12 cellular contexts compared by ENCODE assay signal in the genomic region with DNA sequence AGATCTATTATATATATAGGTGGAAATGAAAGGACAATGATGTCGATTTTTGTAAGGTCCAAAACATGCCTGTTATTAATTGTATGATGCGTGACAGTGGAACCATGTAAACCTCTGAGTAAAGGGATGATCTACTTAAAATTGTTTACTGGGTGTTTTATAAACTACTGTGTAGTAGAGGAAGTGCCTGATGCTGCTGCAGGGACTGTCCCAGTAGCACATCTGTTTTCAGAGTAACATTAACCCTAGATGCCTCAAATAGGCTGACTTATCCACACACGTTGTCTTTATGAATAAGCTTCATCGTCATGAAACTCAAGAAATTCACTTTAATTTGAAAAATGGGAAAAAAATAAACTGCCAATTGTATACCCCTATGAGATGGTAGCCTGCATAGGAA. TPM values are rescaled to one million over a fixed set of nuclear protein-coding genes. Genes with fewer than 3 reads are reported as not detected.
DNase-seq lines count a peak whose midpoint lies in the region; ATAC-seq and TF ChIP-seq lines count a peak whose summit lies in the region.
"Had no signal": no experiment of that assay in that cellular context is flagged by ENCODE, and none has a peak within 500 bp of the region (broad histone marks: within the 10 kb centered on the region; RNA-seq: fewer than 3 reads in every experiment).

No MANE protein-coding gene starts in this region.

- H3K4me2 ChIP-seq in GM23338: no peak overlapping the region

- peak in 1 of 3 donors; percentile 65 for DNase-seq in CD4-positive, CD25-positive, alpha-beta regulatory T cell
- DNase-seq in GM23338 (ENCODE audit: low spot score) (no peak), AML-193 (lab: John Stamatoyannopoulos, UW) (no peak), NCI-H187 treated with DMSO at 0.1 percent for 48 hours (lab: John Stamatoyannopoulos, UW) (no peak), NCI-H1105 (lab: John Stamatoyannopoulos, UW) (no peak)
- DNase-seq: erythroblast; NCI-H524 treated with DMSO at 0.1 percent for 48 hours; stimulated activated CD8-positive, alpha-beta memory T cell treated with anti-CD3 and anti-CD28 coated beads, Interleukin-4, amount 100 ng/mL, for 48 hours had no signal

- H4K20me1 ChIP-seq in GM23338 (replicated peaks; ENCODE audit: insufficient read depth): no peaks in the 10 kb centered on the region

- no peaks in the 10 kb centered on the region for H3F3A ChIP-seq in GM23338 (replicated peaks; ENCODE audit: low read depth)

- peak overlapping the region; percentile 91 to 100 (median 96) for H3K27ac Mint-ChIP-seq in CD4-positive, CD25-positive, alpha-beta regulatory T cell
- peak overlapping the region in 1 of 5 experiments; percentile 98 for H3K27ac Mint-ChIP-seq in brain
- no peak overlapping the region for H3K27ac Mint-ChIP-seq in GM23338

- H3K79me2 ChIP-seq in GM23338 (replicated peaks; ENCODE audit: insufficient read depth): no peaks in the 10 kb centered on the region

- ATAC-seq in CD4-positive, CD25-positive, alpha-beta regulatory T cell (ENCODE audit: low read depth in 2 of 2): peak; percentile 17 to 33
- ATAC-seq in GM18502 (IDR thresholded peaks at IDR 0.05; ENCODE audit: poor library complexity, unreplicated experiment) (peak; percentile 13), HG03469 (IDR thresholded peaks at IDR 0.05; ENCODE audit: unreplicated experiment) (peak; percentile 18), GM23338 (no peak)

- H3K27me3 Mint-ChIP-seq in CD4-positive, CD25-positive, alpha-beta regulatory T cell: no peaks in the 10 kb centered on the region
- H3K27me3 Mint-ChIP-seq in brain (peaks cover 3% of the 10 kb centered on the region), GM23338 (ENCODE audit: insufficient read depth, low read depth, poor library complexity) (peaks cover 10% of the 10 kb centered on the region)

- TF ChIP-seq CTCF in brain (conservative IDR thresholded peaks at IDR 0.05) (no peak), GM23338 (conservative IDR thresholded peaks at IDR 0.05; ENCODE audit: low read depth in 2 of 2) (no peak)

- H3K4me1 ChIP-seq in CD4-positive, CD25-positive, alpha-beta regulatory T cell (ENCODE audit: control insufficient read depth, insufficient read depth, low read length, poor library complexity, severe bottlenecking): peaks cover 64% of the 10 kb centered on the region
- peaks cover 14% of the 10 kb centered on the region; the same call in 1 of the 2 replicates for H3K4me1 ChIP-seq in GM23338 (ENCODE audit: insufficient read depth)

- H3K9me3 ChIP-seq in CD4-positive, CD25-positive, alpha-beta regulatory T cell (ENCODE audit: control insufficient read depth in 2 of 2, low read length in 2 of 2): no peaks in the 10 kb centered on the region

- H2AFZ ChIP-seq in GM23338: no peak overlapping the region

- H3K27ac ChIP-seq in CD4-positive, CD25-positive, alpha-beta regulatory T cell (ENCODE audit: insufficient read depth, low read length, poor library complexity, severe bottlenecking): peak overlapping the region; percentile 87
- no peak overlapping the region for H3K27ac ChIP-seq in GM23338 (ENCODE audit: low read depth)
- H3K27ac ChIP-seq: SK-N-MC had no signal

- no peaks in the 10 kb centered on the region for H3K36me3 ChIP-seq in CD4-positive, CD25-positive, alpha-beta regulatory T cell (ENCODE audit: control insufficient read depth, insufficient read depth, low read length)
- no peaks in the 10 kb centered on the region for H3K36me3 ChIP-seq in GM23338 (ENCODE audit: insufficient read depth)

- H3K9me3 Mint-ChIP-seq in CD4-positive, CD25-positive, alpha-beta regulatory T cell: peaks cover 0 to 2% (median 0%) of the 10 kb centered on the region in 7 donors
- no peaks in the 10 kb centered on the region for H3K9me3 Mint-ChIP-seq in brain
- no peaks in the 10 kb centered on the region for H3K9me3 Mint-ChIP-seq in GM23338

- peak overlapping the region; percentile 98 for H3K4me3 ChIP-seq in CD4-positive, CD25-positive, alpha-beta regulatory T cell (ENCODE audit: low read depth, low read length)
- no peak overlapping the region for H3K4me3 ChIP-seq in GM23338
- H3K4me3 ChIP-seq: SK-N-MC had no signal

- H3K27me3 ChIP-seq in CD4-positive, CD25-positive, alpha-beta regulatory T cell (ENCODE audit: control insufficient read depth, insufficient read depth, low read length): no peaks in the 10 kb centered on the region
- peaks cover 31% of the 10 kb centered on the region for H3K27me3 ChIP-seq in GM23338 (ENCODE audit: insufficient read depth)

- H3K9me2 ChIP-seq in GM23338 (ENCODE audit: insufficient read depth): no peaks in the 10 kb centered on the region

- peaks cover 42 to 52% (median 47%) of the 10 kb centered on the region in 4 donors for H3K4me1 Mint-ChIP-seq in CD4-positive, CD25-positive, alpha-beta regulatory T cell
- H3K4me1 Mint-ChIP-seq in brain (peaks cover 53% of the 10 kb centered on the region), GM23338 (peaks cover 31% of the 10 kb centered on the region)

- H3K4me3 Mint-ChIP-seq in CD4-positive, CD25-positive, alpha-beta regulatory T cell: peak overlapping the region; percentile 93 to 100 (median 98)
- H3K4me3 Mint-ChIP-seq in brain (peak overlapping the region; percentile 94 to 99 (median 95)), GM23338 (no peak overlapping the region)

- peaks cover 16% of the 10 kb centered on the region for H3K36me3 Mint-ChIP-seq in CD4-positive, CD25-positive, alpha-beta regulatory T cell
- H3K36me3 Mint-ChIP-seq in brain (no peaks in the 10 kb centered on the region), GM23338 (ENCODE audit: low read depth) (no peaks in the 10 kb centered on the region; the same call in 2 of the 3 replicates)

TF ChIP-seq in GM23338, 12 proteins besides CTCF, POLR2A, EP300 and RAD21:
- no peak for TF ChIP-seq EZH2 (IDR thresholded peaks at IDR 0.05; ENCODE audit: low read depth, unreplicated experiment)
- no peak for TF ChIP-seq REST (IDR thresholded peaks at IDR 0.05; ENCODE audit: unreplicated experiment)
- no peak for TF ChIP-seq JUNB (IDR thresholded peaks at IDR 0.05; ENCODE audit: unreplicated experiment)

RNA-seq across cellular contexts. Expression of gene CAMK4, which starts 1.7 kb away (rescaled TPM):
- 167 TPM for total RNA-seq in CD4-positive, CD25-positive, alpha-beta regulatory T cell
- polyA plus RNA-seq in CD4-positive, CD25-positive, alpha-beta regulatory T cell: 100 to 1,000 TPM in 2 of 4 donors, 10 to 100 TPM in 2; 85.3 to 125 (median 96.2) TPM
- polyA plus RNA-seq in brain (ENCODE audit: insufficient read depth, low read depth, low replicate concordance) (6.9 TPM), GM23338 (2016; fragmentation: Nextera tagmentation; extraction: Ambion mirVana) (3.4 and 4.2 TPM in 2 replicates)
- total RNA-seq in GM23338 (2014; rRNA removed; shearing (Covaris generic)): 5.0 and 7.3 TPM in 2 replicates

Comparison
In these comparisons a context has a peak if more than half of its experiments do, and no peak if none do; other contexts are left out.
1. RNA of gene CAMK4, which starts 1.7 kb away (polyA plus RNA-seq): 85.3 to 125 TPM in CD4-positive, CD25-positive, alpha-beta regulatory T cell; 6.9 TPM in brain (single experiment) and 3.4 to 4.2 TPM in GM23338; every median in the first group is over 10 times any median in the second.